8 cellular contexts compared by ENCODE assay signal in the genomic region with DNA sequence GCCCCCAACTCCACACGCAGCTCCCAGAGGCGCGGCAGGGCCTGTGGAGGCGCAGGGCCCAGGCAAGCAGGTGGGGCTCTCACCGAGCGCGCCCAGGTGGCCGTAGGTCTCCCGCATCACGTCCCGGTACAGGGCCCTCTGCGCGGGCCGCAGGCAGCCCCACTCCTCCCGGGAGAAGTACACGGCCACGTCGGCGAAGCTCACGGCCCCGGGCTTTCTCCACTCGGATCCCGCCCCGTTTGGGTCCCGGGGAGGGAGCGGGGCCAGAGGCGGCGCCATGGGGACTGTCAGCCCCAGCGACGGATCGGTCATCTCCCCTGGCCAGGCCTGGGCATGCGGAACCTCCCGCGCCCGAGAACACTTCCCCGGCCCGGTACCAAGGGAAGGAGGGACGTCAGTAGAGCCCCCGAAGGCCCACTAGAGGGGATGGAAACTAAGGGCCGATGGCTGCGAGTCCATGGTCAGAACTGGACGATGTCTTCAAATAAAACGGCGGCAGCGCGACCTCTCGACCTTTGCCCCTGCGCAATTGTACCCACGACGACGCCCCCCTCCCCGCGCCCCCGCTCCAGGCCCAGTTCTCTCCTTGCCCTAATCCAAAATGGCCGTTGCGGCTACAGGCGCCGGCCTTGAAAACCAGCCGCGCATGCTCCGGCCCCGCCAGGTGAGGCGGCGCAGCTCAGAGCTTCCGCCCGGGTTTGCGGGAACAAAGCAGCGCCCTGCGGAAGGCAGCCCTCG. TPM values are rescaled to one million over a fixed set of nuclear protein-coding genes. Genes with fewer than 3 reads are reported as not detected.
DNase-seq lines count a peak whose midpoint lies in the region; ATAC-seq and TF ChIP-seq lines count a peak whose summit lies in the region.

A gene (minus strand): TSS at position 491 of the 738 bp plus-strand sequence. CDS start 179 bp downstream, at position 312.

- H3K4me3 ChIP-seq in DND-41 (ENCODE audit: low read depth in 1 of 2, low read length in 2 of 2) (peak within 1 kb of the TSS; percentile 49 to 71), SK-N-SH (ENCODE audit: low read depth in 2 of 2, low read length in 1 of 2) (peak within 1 kb of the TSS; percentile 65 to 68), gastroesophageal sphincter (peak within 1 kb of the TSS; percentile 67 to 85)

- H3K4me2 ChIP-seq in DND-41 (ENCODE audit: insufficient read depth, low read length) (peak within 1 kb of the TSS; percentile 66), SK-N-SH (peak within 1 kb of the TSS; percentile 83)

- H2AFZ ChIP-seq in DND-41 (ENCODE audit: low read depth, low read length): peak within 1 kb of the TSS; percentile 85
- peak within 1 kb of the TSS; percentile 94 for H2AFZ ChIP-seq in SK-N-SH (ENCODE audit: low read depth)

- POLR2A ChIA-PET in SK-N-SH (lab: Yijun Ruan, JAX): interaction anchor here (0.6 to 2.8 kb wide), 6 partner anchors 9 to 125 kb away, joined by 3 to 47 read pairs (median 4); a partner anchor contains a TSS

- H3K27ac ChIP-seq in DND-41 (ENCODE audit: low read length) (peak within 1 kb of the TSS; percentile 96), SK-N-SH (ENCODE audit: low read depth in 2 of 2, low read length in 1 of 2) (peak within 1 kb of the TSS; percentile 81 to 91), gastroesophageal sphincter (peak within 1 kb of the TSS; percentile 94 to 97 (median 95))

- peak; percentile 96 for DNase-seq in DND-41
- DNase-seq in H4 (ENCODE audit: low spot score): peak; percentile 68
- peak; percentile 87 for DNase-seq in NAMALWA (ENCODE audit: low spot score)
- DNase-seq in SK-N-SH: peak; percentile 95
- peak; percentile 94 for DNase-seq in activated naive CD4-positive, alpha-beta T cell treated with anti-CD3 and anti-CD28 coated beads for 36 hours
- DNase-seq in nucleus accumbens (lab: John Stamatoyannopoulos, UW): peak; percentile 38 to 96 (median 90)
- DNase-seq in superior temporal gyrus (ENCODE audit: extremely low spot score): peak; percentile 96

- peaks cover 54% of the 10 kb centered on the region for H3K79me2 ChIP-seq in DND-41 (ENCODE audit: insufficient read depth, low read length)
- peaks cover 16% of the 10 kb centered on the region for H3K79me2 ChIP-seq in SK-N-SH (ENCODE audit: insufficient read depth)

- CTCF ChIA-PET in SK-N-SH (lab: Yijun Ruan, JAX): interaction anchor here (0.8 to 2.6 kb wide), 14 partner anchors 10 to 105 kb away, joined by 3 to 19 read pairs (median 4); a partner anchor contains a TSS
- CTCF ChIA-PET in activated naive CD4-positive, alpha-beta T cell treated with anti-CD3 and anti-CD28 coated beads for 36 hours (lab: Charles Lee): interaction anchor here (0.9 to 3.5 kb wide), 17 partner anchors 17 to 115 kb away, joined by 3 to 26 read pairs (median 9); a partner anchor contains a TSS

- no peaks in the 10 kb centered on the region for H3K9me3 ChIP-seq in DND-41 (ENCODE audit: insufficient read depth, low read length, severe bottlenecking)
- no peaks in the 10 kb centered on the region for H3K9me3 ChIP-seq in SK-N-SH
- H3K9me3 ChIP-seq in gastroesophageal sphincter: no peaks in the 10 kb centered on the region

- no peaks in the 10 kb centered on the region for H3K9me2 ChIP-seq in SK-N-SH

- intact Hi-C loops in activated naive CD4-positive, alpha-beta T cell treated with anti-CD3 and anti-CD28 coated beads for 36 hours (cut with micrococcal nuclease): loop anchor here (1.0 to 2.0 kb wide), 12 partner anchors 7 to 163 kb away; a partner anchor contains a TSS

- H3K36me3 Mint-ChIP-seq in activated naive CD4-positive, alpha-beta T cell treated with anti-CD3 and anti-CD28 coated beads for 36 hours (ENCODE audit: low read depth): peaks cover 39% of the 10 kb centered on the region

- peak within 1 kb of the TSS; percentile 96 for H3K4me3 Mint-ChIP-seq in activated naive CD4-positive, alpha-beta T cell treated with anti-CD3 and anti-CD28 coated beads for 36 hours

- H3K9ac ChIP-seq in DND-41 (ENCODE audit: low read depth, low read length) (peak within 1 kb of the TSS; percentile 70), SK-N-SH (peak within 1 kb of the TSS; percentile 89)

- H3K9me3 Mint-ChIP-seq in activated naive CD4-positive, alpha-beta T cell treated with anti-CD3 and anti-CD28 coated beads for 36 hours: no peaks in the 10 kb centered on the region

- H4K20me1 ChIP-seq in DND-41 (ENCODE audit: insufficient read depth, low read length) (no peaks in the 10 kb centered on the region), SK-N-SH (ENCODE audit: insufficient read depth) (no peaks in the 10 kb centered on the region)

- peak; percentile 84 for ATAC-seq in DND-41 (ENCODE audit: insufficient read depth, low read depth)
- ATAC-seq in gastroesophageal sphincter: peak; percentile 94

- peak within 1 kb of the TSS; percentile 99 for H3K27ac Mint-ChIP-seq in activated naive CD4-positive, alpha-beta T cell treated with anti-CD3 and anti-CD28 coated beads for 36 hours

- H3K36me3 ChIP-seq in DND-41 (ENCODE audit: insufficient read depth, low read length) (peaks cover 48% of the 10 kb centered on the region), SK-N-SH (replicated peaks in 1 of 2; ENCODE audit: control insufficient read depth in 1 of 2, insufficient read depth in 2 of 2, low read length in 1 of 2) (peaks cover 10 to 14% of the 10 kb centered on the region in 2 experiments), gastroesophageal sphincter (peaks cover 0 to 31% of the 10 kb centered on the region in 2 donors)

- no peak for TF ChIP-seq RAD21 in SK-N-SH (IDR thresholded peaks at IDR 0.05; ENCODE audit: low read length)

- peak in 1 of 2 experiments; percentile 26; a peak in 1 of 4 replicates for TF ChIP-seq EP300 in SK-N-SH (IDR thresholded peaks at IDR 0.05; ENCODE audit: borderline replicate concordance in 1 of 2, low read depth in 1 of 2, low read length in 1 of 2)
- no peak for TF ChIP-seq EP300 in gastroesophageal sphincter (IDR thresholded peaks at IDR 0.05)

- peaks cover 49% of the 10 kb centered on the region for H3K4me1 Mint-ChIP-seq in activated naive CD4-positive, alpha-beta T cell treated with anti-CD3 and anti-CD28 coated beads for 36 hours (ENCODE audit: low read depth)

- H3K27me3 ChIP-seq in DND-41 (ENCODE audit: insufficient read depth, low read length, poor library complexity) (no peaks in the 10 kb centered on the region), SK-N-SH (ENCODE audit: insufficient read depth) (no peaks in the 10 kb centered on the region), gastroesophageal sphincter (no peaks in the 10 kb centered on the region)

- WGBS in SK-N-SH (ENCODE audit: low lambda C conversion rate): 3% methylated on average over 5 of the region's 70 CpGs
- 0% methylated on average over 1 to 14 of the region's 70 CpGs for WGBS in gastroesophageal sphincter (ENCODE audit: low coverage in 1 of 2), 2 donors

- H3K27me3 Mint-ChIP-seq in activated naive CD4-positive, alpha-beta T cell treated with anti-CD3 and anti-CD28 coated beads for 36 hours (ENCODE audit: low read depth): no peaks in the 10 kb centered on the region

- peaks cover 7% of the 10 kb centered on the region for H3F3A ChIP-seq in SK-N-SH (replicated peaks; ENCODE audit: insufficient read depth)

- TF ChIP-seq CTCF in DND-41 (IDR thresholded peaks at IDR 0.05; ENCODE audit: borderline replicate concordance, extremely low read depth, low read length, poor library complexity, severe bottlenecking) (peak; percentile 2), SK-N-SH (IDR thresholded peaks at IDR 0.05) (0 out of 2 replicates have a peak, but pooled peaks have one; percentile 7), gastroesophageal sphincter (IDR thresholded peaks at IDR 0.05) (peak in 1 of 4 experiments; percentile 4)

- H3K4me1 ChIP-seq in DND-41 (ENCODE audit: insufficient read depth, low read length) (peaks cover 36% of the 10 kb centered on the region), SK-N-SH (ENCODE audit: control insufficient read depth in 1 of 2, insufficient read depth in 2 of 2, low read depth in 1 of 2, low read length in 1 of 2) (peaks cover 8 to 17% of the 10 kb centered on the region in 2 experiments; a peak in 3 of 4 replicates), gastroesophageal sphincter (peaks cover 0 to 32% (median 17%) of the 10 kb centered on the region in 3 donors)

- peak; percentile 37 to 52 for TF ChIP-seq POLR2A in gastroesophageal sphincter (IDR thresholded peaks at IDR 0.05)

TF ChIP-seq in SK-N-SH, 30 proteins besides CTCF, POLR2A, EP300 and RAD21 (continues in another document):
- TF ChIP-seq FOXJ3 (CRISPR knock-in tag; IDR thresholded peaks at IDR 0.05) (no peak), RFX5 (IDR thresholded peaks at IDR 0.05; ENCODE audit: low read length) (no peak), RCOR1 (IDR thresholded peaks at IDR 0.05; ENCODE audit: low read length) (no peak), JUND (IDR thresholded peaks at IDR 0.05) (no peak), TCF12 (IDR thresholded peaks at IDR 0.05) (no peak), CHD2 (IDR thresholded peaks at IDR 0.05; ENCODE audit: low read length, partially characterized antibody) (peak; percentile 88), GABPA (IDR thresholded peaks at IDR 0.05; ENCODE audit: low read depth) (peak; percentile 77), TEAD4 (IDR thresholded peaks at IDR 0.05; ENCODE audit: borderline replicate concordance, insufficient read depth) (no peak), SMC3 (IDR thresholded peaks at IDR 0.05; ENCODE audit: low read depth, low read length) (no peak)
- TF ChIP-seq, protein P1, sequence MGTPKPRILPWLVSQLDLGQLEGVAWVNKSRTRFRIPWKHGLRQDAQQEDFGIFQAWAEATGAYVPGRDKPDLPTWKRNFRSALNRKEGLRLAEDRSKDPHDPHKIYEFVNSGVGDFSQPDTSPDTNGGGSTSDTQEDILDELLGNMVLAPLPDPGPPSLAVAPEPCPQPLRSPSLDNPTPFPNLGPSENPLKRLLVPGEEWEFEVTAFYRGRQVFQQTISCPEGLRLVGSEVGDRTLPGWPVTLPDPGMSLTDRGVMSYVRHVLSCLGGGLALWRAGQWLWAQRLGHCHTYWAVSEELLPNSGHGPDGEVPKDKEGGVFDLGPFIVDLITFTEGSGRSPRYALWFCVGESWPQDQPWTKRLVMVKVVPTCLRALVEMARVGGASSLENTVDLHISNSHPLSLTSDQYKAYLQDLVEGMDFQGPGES (IDR thresholded peaks at IDR 0.05; ENCODE audit: low read depth, low read length): no peak

RNA-seq across cellular contexts. Expression of the gene that starts here (rescaled TPM):
- total RNA-seq in H4 (2014; rRNA removed; shearing (Covaris generic)): 1.5 and 2.6 TPM in 2 replicates
- polyA plus RNA-seq in SK-N-SH (2012; rRNA removed): 5.6 and 5.8 TPM in 2 replicates
- polyA plus RNA-seq in SK-N-SH (2012; cell fraction: cytosol; rRNA removed): 4.4 and 5.5 TPM in 2 replicates
- polyA plus RNA-seq in SK-N-SH (2012; cell fraction: nucleus; rRNA removed): 7.4 and 8.4 TPM in 2 replicates
- 1 to 10 TPM; 5.1 to 6.1 TPM for total RNA-seq in activated naive CD4-positive, alpha-beta T cell treated with anti-CD3 and anti-CD28 coated beads for 36 hours
- total RNA-seq in gastroesophageal sphincter: 10 to 100 TPM; 15.3 to 31.6 (median 19.3) TPM

Comparison
In these comparisons a context has a peak if more than half of its experiments do, and no peak if none do; other contexts are left out.
1. Peak in every context shown above with its lines: DNase-seq, ATAC-seq, H3K4me3 ChIP-seq and H3K27ac ChIP-seq.